11 cellular contexts compared by ENCODE assay signal in genomic region chr1:8876099-8876496, GRCh38. TPM values are rescaled to one million over a fixed set of nuclear protein-coding genes. Genes with fewer than 3 reads are reported as not detected.
DNase-seq lines count a peak whose midpoint lies in the region; ATAC-seq, FAIRE-seq and TF ChIP-seq lines count a peak whose summit lies in the region.
"Had no signal": no experiment of that assay in that cellular context is flagged by ENCODE, and none has a peak within 500 bp of the region (broad histone marks: within the 10 kb centered on the region; RNA-seq: fewer than 3 reads in every experiment).

No MANE protein-coding gene starts in this region.

- TF ChIP-seq EP300 in transverse colon (IDR thresholded peaks at IDR 0.05; ENCODE audit: low read depth) = no peak

- H3K27ac ChIP-seq in heart left ventricle = peak overlapping the region in 9 of 12 donors; percentile 45 to 100 (median 66)
- no peak overlapping the region for H3K27ac ChIP-seq in iPS-20b (ENCODE audit: low read length)
- peak overlapping the region in 3 of 4 donors; percentile 28 to 95 (median 94) for H3K27ac ChIP-seq in transverse colon

- no peak for DNase-seq in heart left ventricle
- DNase-seq in left cardiac atrium = no peak
- no peak for DNase-seq in activated naive CD4-positive, alpha-beta T cell treated with anti-CD3 and anti-CD28 coated beads, Interleukin-2, amount 50 U/mL, for 72 hours (ENCODE audit: low spot score in 2 of 2)
- DNase-seq in transverse colon = no peak
- DNase-seq in lower leg skin (ENCODE audit: low spot score in 2 of 2) = no peak
- no peak for DNase-seq in H54 (ENCODE audit: insufficient read length, low spot score)
- DNase-seq: GOT3, NCI-H345, retina had no signal

- no peaks in the 10 kb centered on the region for H3K9me3 Mint-ChIP-seq in activated naive CD4-positive, alpha-beta T cell treated with anti-CD3 and anti-CD28 coated beads, Interleukin-2, amount 50 U/mL, for 72 hours

- 71 to 80% (median 75%) methylated on average over 3 of the region's 3 CpGs for WGBS in heart left ventricle, 4 donors
- WGBS in transverse colon (ENCODE audit: low coverage in 1 of 2), 2 donors = 66 to 91% methylated on average over 1 to 3 of the region's 3 CpGs
- WGBS in lower leg skin, 2 donors = 67 to 70% methylated on average over 3 of the region's 3 CpGs

- H3K4me1 ChIP-seq in heart left ventricle (peaks cover 7 to 79% (median 56%) of the 10 kb centered on the region in 12 donors), iPS-20b (ENCODE audit: insufficient read depth, low read length) (peaks cover 54% of the 10 kb centered on the region), transverse colon (peaks cover 22 to 81% (median 73%) of the 10 kb centered on the region in 4 donors)

- peaks cover 76 to 77% of the 10 kb centered on the region in 2 donors for H3K36me3 Mint-ChIP-seq in activated naive CD4-positive, alpha-beta T cell treated with anti-CD3 and anti-CD28 coated beads, Interleukin-2, amount 50 U/mL, for 72 hours

- H3K4me3 ChIP-seq in heart left ventricle (peak overlapping the region in 5 of 12 donors; percentile 7 to 93 (median 91)), iPS-20b (ENCODE audit: low read length) (peak overlapping the region; percentile 93), transverse colon (peak overlapping the region in 1 of 4 donors; percentile 95), lower leg skin (ENCODE audit: low read depth, poor library complexity, severe bottlenecking) (no peak overlapping the region)

- H3K36me3 ChIP-seq in heart left ventricle (peaks cover 0 to 51% (median 38%) of the 10 kb centered on the region in 9 donors), iPS-20b (ENCODE audit: insufficient read depth, low read depth, low read length) (peaks cover 64% of the 10 kb centered on the region), transverse colon (peaks cover 0 to 12% (median 4%) of the 10 kb centered on the region in 4 donors)

- peak overlapping the region; percentile 99 to 100 for H3K27ac Mint-ChIP-seq in activated naive CD4-positive, alpha-beta T cell treated with anti-CD3 and anti-CD28 coated beads, Interleukin-2, amount 50 U/mL, for 72 hours

- intact Hi-C loops in heart left ventricle (cut with DNase I) (no loop called here), left cardiac atrium (cut with DNase I) (no loop called here), transverse colon (cut with DNase I; ENCODE audit: low total_unique reads) (no loop called here), lower leg skin (cut with DNase I; ENCODE audit: low total_unique reads) (no loop called here)

- no peaks in the 10 kb centered on the region for H3K27me3 ChIP-seq in heart left ventricle
- H3K27me3 ChIP-seq in iPS-20b (ENCODE audit: insufficient read depth, low read length) = no peaks in the 10 kb centered on the region
- no peaks in the 10 kb centered on the region for H3K27me3 ChIP-seq in transverse colon

- TF ChIP-seq POLR2A in heart left ventricle (IDR thresholded peaks at IDR 0.05) = no peak
- TF ChIP-seq POLR2A in transverse colon (IDR thresholded peaks at IDR 0.05) = no peak
- no peak for TF ChIP-seq POLR2A in lower leg skin (IDR thresholded peaks at IDR 0.05)
- no peak for TF ChIP-seq POLR2A in H54 (IDR thresholded peaks at IDR 0.05; ENCODE audit: low read depth, low read length)

- peak overlapping the region; percentile 98; the same call in 1 of the 2 replicates for H3K9ac ChIP-seq in iPS-20b (ENCODE audit: low read depth, low read length)

- H3K9me3 ChIP-seq in heart left ventricle = no peaks in the 10 kb centered on the region
- no peaks in the 10 kb centered on the region for H3K9me3 ChIP-seq in iPS-20b (ENCODE audit: insufficient read depth, low read depth, low read length)
- no peaks in the 10 kb centered on the region for H3K9me3 ChIP-seq in transverse colon

- in situ Hi-C loops in transverse colon (cut with MboI; ENCODE audit: low pct_ligation_motif_present in 1 of 4, low pct_unique_long_range_greater_than_20kb in 1 of 4, low sequenced_read_pairs in 3 of 4) = no loop called here

- ATAC-seq in heart left ventricle = no peak
- no peak for ATAC-seq in left cardiac atrium
- no peak for ATAC-seq in activated naive CD4-positive, alpha-beta T cell treated with anti-CD3 and anti-CD28 coated beads, Interleukin-2, amount 50 U/mL, for 72 hours
- no peak for ATAC-seq in GM21526 (IDR thresholded peaks at IDR 0.05; ENCODE audit: low FRiP score, unreplicated experiment)

- no peak for TF ChIP-seq CTCF in heart left ventricle (IDR thresholded peaks at IDR 0.05)
- no peak for TF ChIP-seq CTCF in transverse colon (IDR thresholded peaks at IDR 0.05)
- TF ChIP-seq CTCF in lower leg skin (IDR thresholded peaks at IDR 0.05) = no peak

- no peak for FAIRE-seq in H54 (lab: Jason Lieb, UNC)

RNA-seq across cellular contexts. Expression of gene ENO1, which starts 2.4 kb away (rescaled TPM):
- 100 to 1,000 TPM in 8 of 9 donors, 10 to 100 TPM in 1; 92.2 to 557 (median 174) TPM for total RNA-seq in heart left ventricle
- polyA plus RNA-seq in heart left ventricle = 100 to 1,000 TPM in 1 of 2 donors, 10 to 100 TPM in 1; 71.1 to 547 TPM
- total RNA-seq in left cardiac atrium = 100 to 1,000 TPM; 242 to 476 TPM
- total RNA-seq in activated naive CD4-positive, alpha-beta T cell treated with anti-CD3 and anti-CD28 coated beads, Interleukin-2, amount 50 U/mL, for 72 hours = 1,000 to 10,000 TPM; 1,473 to 3,739 TPM
- 100 to 1,000 TPM; 202 to 407 (median 320) TPM for total RNA-seq in transverse colon
- total RNA-seq in lower leg skin = 100 to 1,000 TPM; 351 to 688 (median 453) TPM

RNA-seq across cellular contexts. Expression of gene RERE, which starts 58.7 kb away (rescaled TPM):
- total RNA-seq in heart left ventricle (100 to 1,000 TPM in 8 of 9 donors, 10 to 100 TPM in 1; 65.9 to 236 (median 135) TPM), left cardiac atrium (100 to 1,000 TPM; 128 to 162 TPM), transverse colon (100 to 1,000 TPM in 3 of 4 donors, 10 to 100 TPM in 1; 80.3 to 657 (median 105) TPM), lower leg skin (10 to 100 TPM; 41.0 to 84.9 (median 76.8) TPM)
- polyA plus RNA-seq in heart left ventricle = 100 to 1,000 TPM in 1 of 2 donors, 10 to 100 TPM in 1; 53.5 to 120 TPM
- 10 to 100 TPM; 51.8 to 72.1 TPM for total RNA-seq in activated naive CD4-positive, alpha-beta T cell treated with anti-CD3 and anti-CD28 coated beads, Interleukin-2, amount 50 U/mL, for 72 hours
